ENCODE assay signal across 19 cellular contexts in genomic region chr14:90615444-90616095, GRCh38.
A peak's percentile ranks its signal among the peaks of the same experiment; 100 is the strongest.
DNase-seq lines count a peak whose midpoint lies in the region; ATAC-seq and TF ChIP-seq lines count a peak whose summit lies in the region.
"Had no signal": no experiment of that assay in that cellular context is flagged by ENCODE, and none has a peak within 500 bp of the region (broad histone marks: within the 10 kb centered on the region; RNA-seq: fewer than 3 reads in every experiment).

No MANE protein-coding gene starts in this region.

- no peak for TF ChIP-seq CTCF in left lung (IDR thresholded peaks at IDR 0.05)
- TF ChIP-seq CTCF in esophagus squamous epithelium (IDR thresholded peaks at IDR 0.05), result no peak

- H3K27ac ChIP-seq in HUES64 (ENCODE audit: low read depth, low read length) (peak overlapping the region; percentile 51; the same call in 1 of the 2 replicates), left lung (no peak overlapping the region), skeletal muscle tissue (ENCODE audit: low read depth, low read length) (peak overlapping the region; percentile 26), esophagus squamous epithelium (no peak overlapping the region)
- H3K27ac ChIP-seq: testis had no signal

- ATAC-seq in left lung, result peak; percentile 9
- ATAC-seq: gastroesophageal sphincter; GM12878; natural killer cell treated with Interleukin-12 subunit alpha and Interleukin-12 subunit beta and Interleukin-15 and Interleukin-18, amount 100 ng/mL, for 72 hours; Panc1; sciatic nerve had no signal

- no peaks in the 10 kb centered on the region for H3K27me3 ChIP-seq in HUES64 (ENCODE audit: insufficient read depth, low read length)
- H3K27me3 ChIP-seq in left lung, result no peaks in the 10 kb centered on the region
- no peaks in the 10 kb centered on the region for H3K27me3 ChIP-seq in skeletal muscle tissue (ENCODE audit: control insufficient read depth in 3 of 3, insufficient read depth in 3 of 3, low read length in 3 of 3)
- H3K27me3 ChIP-seq in esophagus squamous epithelium, result no peaks in the 10 kb centered on the region
- H3K27me3 ChIP-seq: gastroesophageal sphincter, testis had no signal

- H3K4me3 ChIP-seq in HUES64 (ENCODE audit: low read length) (peak overlapping the region; percentile 8; the same call in 1 of the 2 replicates), left lung (no peak overlapping the region), skeletal muscle tissue (ENCODE audit: low read length in 3 of 3) (no peak overlapping the region), esophagus squamous epithelium (no peak overlapping the region)
- H3K4me3 ChIP-seq: gastroesophageal sphincter, GM12878, testis had no signal

- H3K9me3 ChIP-seq in HUES64 (ENCODE audit: insufficient read depth, low read depth, low read length), result no peaks in the 10 kb centered on the region
- no peaks in the 10 kb centered on the region for H3K9me3 ChIP-seq in left lung
- no peaks in the 10 kb centered on the region for H3K9me3 ChIP-seq in skeletal muscle tissue (ENCODE audit: control insufficient read depth in 3 of 3, low read length in 3 of 3)
- H3K9me3 ChIP-seq in esophagus squamous epithelium, result no peaks in the 10 kb centered on the region
- H3K9me3 ChIP-seq: gastroesophageal sphincter, testis had no signal

- H3K36me3 Mint-ChIP-seq in dendritic cell treated with granulocyte-macrophage colony-stimulating factor and Interleukin-4, amounts not matched to agents 40 ng/mL and 50 ng/mL, for 4 days (ENCODE audit: low read depth), result peaks cover 21% of the 10 kb centered on the region
- H3K36me3 Mint-ChIP-seq: activated naive CD8-positive, alpha-beta T cell treated with anti-CD3 and anti-CD28 coated beads for 36 hours; natural killer cell treated with Interleukin-12 subunit alpha and Interleukin-12 subunit beta and Interleukin-15 and Interleukin-18, amount 100 ng/mL, for 72 hours had no signal

- H3K4me1 Mint-ChIP-seq in dendritic cell treated with granulocyte-macrophage colony-stimulating factor and Interleukin-4, amounts not matched to agents 40 ng/mL and 50 ng/mL, for 4 days (ENCODE audit: low read depth), result peaks cover 55% of the 10 kb centered on the region
- H3K4me1 Mint-ChIP-seq: activated naive CD8-positive, alpha-beta T cell treated with anti-CD3 and anti-CD28 coated beads for 36 hours had no signal

- H3K4me3 Mint-ChIP-seq in dendritic cell treated with granulocyte-macrophage colony-stimulating factor and Interleukin-4, amounts not matched to agents 40 ng/mL and 50 ng/mL, for 4 days, result no peak overlapping the region
- H3K4me3 Mint-ChIP-seq: activated naive CD8-positive, alpha-beta T cell treated with anti-CD3 and anti-CD28 coated beads for 36 hours; natural killer cell treated with Interleukin-12 subunit alpha and Interleukin-12 subunit beta and Interleukin-15 and Interleukin-18, amount 100 ng/mL, for 72 hours had no signal

- H3K27ac Mint-ChIP-seq in dendritic cell treated with granulocyte-macrophage colony-stimulating factor and Interleukin-4, amounts not matched to agents 40 ng/mL and 50 ng/mL, for 4 days, result peak overlapping the region; percentile 2
- H3K27ac Mint-ChIP-seq: activated naive CD8-positive, alpha-beta T cell treated with anti-CD3 and anti-CD28 coated beads for 36 hours; natural killer cell treated with Interleukin-12 subunit alpha and Interleukin-12 subunit beta and Interleukin-15 and Interleukin-18, amount 100 ng/mL, for 72 hours had no signal

- intact Hi-C loops in dendritic cell treated with granulocyte-macrophage colony-stimulating factor and Interleukin-4, amounts not matched to agents 40 ng/mL and 50 ng/mL, for 4 days (cut with micrococcal nuclease), result no loop called here
- intact Hi-C loops in left lung (cut with DNase I), result no loop called here
- intact Hi-C loops in esophagus squamous epithelium (cut with DNase I), result no loop called here

- 68% methylated on average over 7 of the region's 9 CpGs for WGBS in HUES64
- WGBS in esophagus squamous epithelium, 2 donors, result 81 to 91% methylated on average over 3 to 5 of the region's 9 CpGs

- no peaks in the 10 kb centered on the region for H3K27me3 Mint-ChIP-seq in dendritic cell treated with granulocyte-macrophage colony-stimulating factor and Interleukin-4, amounts not matched to agents 40 ng/mL and 50 ng/mL, for 4 days
- H3K27me3 Mint-ChIP-seq: activated naive CD8-positive, alpha-beta T cell treated with anti-CD3 and anti-CD28 coated beads for 36 hours had no signal

- peak overlapping the region; percentile 29; the same call in 1 of the 2 replicates for H3K9ac ChIP-seq in HUES64 (ENCODE audit: low read depth, low read length)
- no peak overlapping the region for H3K9ac ChIP-seq in skeletal muscle tissue (ENCODE audit: low read depth in 1 of 3, low read length in 3 of 3)

- no peak for TF ChIP-seq POLR2A in esophagus squamous epithelium (IDR thresholded peaks at IDR 0.05)

- no peaks in the 10 kb centered on the region for H3K9me3 Mint-ChIP-seq in dendritic cell treated with granulocyte-macrophage colony-stimulating factor and Interleukin-4, amounts not matched to agents 40 ng/mL and 50 ng/mL, for 4 days
- H3K9me3 Mint-ChIP-seq: activated naive CD8-positive, alpha-beta T cell treated with anti-CD3 and anti-CD28 coated beads for 36 hours; natural killer cell treated with Interleukin-12 subunit alpha and Interleukin-12 subunit beta and Interleukin-15 and Interleukin-18, amount 100 ng/mL, for 72 hours had no signal

- H3K36me3 ChIP-seq in HUES64 (ENCODE audit: insufficient read depth, low read length) (no peaks in the 10 kb centered on the region), left lung (no peaks in the 10 kb centered on the region), skeletal muscle tissue (ENCODE audit: control insufficient read depth in 3 of 3, insufficient read depth in 3 of 3, low read length in 3 of 3) (peaks cover 0 to 7% (median 0%) of the 10 kb centered on the region in 3 donors), esophagus squamous epithelium (no peaks in the 10 kb centered on the region)

- H3K4me1 ChIP-seq in HUES64 (ENCODE audit: insufficient read depth, low read length), result peaks cover 28% of the 10 kb centered on the region
- peaks cover 11 to 30% of the 10 kb centered on the region in 2 donors for H3K4me1 ChIP-seq in left lung
- H3K4me1 ChIP-seq in skeletal muscle tissue (ENCODE audit: control insufficient read depth in 3 of 3, insufficient read depth in 3 of 3, low read length in 3 of 3), result peaks cover 35 to 45% (median 37%) of the 10 kb centered on the region in 3 donors
- peaks cover 0 to 18% (median 7%) of the 10 kb centered on the region in 3 donors for H3K4me1 ChIP-seq in esophagus squamous epithelium
- H3K4me1 ChIP-seq: testis had no signal

- DNase-seq in left lung (no peak), D341Med (ENCODE audit: low spot score) (no peak), H4 (ENCODE audit: low spot score) (no peak), esophagus squamous epithelium (lab: John Stamatoyannopoulos, UW) (no peak), NCI-H1436 (lab: John Stamatoyannopoulos, UW) (no peak)
- DNase-seq: activated naive CD8-positive, alpha-beta T cell treated with anti-CD3 and anti-CD28 coated beads for 36 hours; activated T-cell treated with anti-CD3 and anti-CD28 coated beads, Interleukin-2, amount 50 U/mL, for 1 hour; GOT3; NCI-H2029 treated with DMSO at 0.1 percent for 48 hours; stimulated activated CD4-positive, alpha-beta T cell treated with anti-CD3 and anti-CD28 coated beads, Interleukin-2, amount 100 ng/mL, for 48 hours; testis had no signal

Comparison
In these comparisons a context has a peak if more than half of its experiments do, and no peak if none do; other contexts are left out.
1. H3K27ac ChIP-seq: peak in HUES64 (single experiment) and skeletal muscle tissue (single experiment); none in left lung (0 of 2) and esophagus squamous epithelium (0 of 4).